10 cellular contexts compared by ENCODE assay signal in genomic region chr7:45087301-45088145, GRCh38. TPM values are rescaled to one million over a fixed set of nuclear protein-coding genes. Genes with fewer than 3 reads are reported as not detected.
A peak's percentile ranks its signal among the peaks of the same experiment; 100 is the strongest.
DNase-seq lines count a peak whose midpoint lies in the region; ATAC-seq and TF ChIP-seq lines count a peak whose summit lies in the region.
"Had no signal": no experiment of that assay in that cellular context is flagged by ENCODE, and none has a peak within 500 bp of the region (broad histone marks: within the 10 kb centered on the region; RNA-seq: fewer than 3 reads in every experiment).

No MANE protein-coding gene starts in this region.

- H3K4me2 ChIP-seq in SK-N-SH (peak overlapping the region; percentile 99), osteoblast (ENCODE audit: insufficient read depth, low read length) (no peak overlapping the region)

- H3K36me3 ChIP-seq in CD4-positive, CD25-positive, alpha-beta regulatory T cell (ENCODE audit: control insufficient read depth, insufficient read depth, low read length), result no peaks in the 10 kb centered on the region
- H3K36me3 ChIP-seq in SK-N-SH (replicated peaks in 1 of 2; ENCODE audit: control insufficient read depth in 1 of 2, insufficient read depth in 2 of 2, low read length in 1 of 2) (peaks cover 0 to 23% of the 10 kb centered on the region in 2 experiments), esophagus squamous epithelium (no peaks in the 10 kb centered on the region), osteoblast (ENCODE audit: insufficient read depth, low read length) (no peaks in the 10 kb centered on the region)

- H3K27me3 ChIP-seq in CD4-positive, CD25-positive, alpha-beta regulatory T cell (ENCODE audit: control insufficient read depth, insufficient read depth, low read length), result no peaks in the 10 kb centered on the region
- H3K27me3 ChIP-seq in SK-N-SH (ENCODE audit: insufficient read depth) (no peaks in the 10 kb centered on the region), esophagus squamous epithelium (peaks cover 0 to 23% (median 0%) of the 10 kb centered on the region in 4 donors), osteoblast (ENCODE audit: insufficient read depth, low read length) (peaks cover 9% of the 10 kb centered on the region)

- H2AFZ ChIP-seq in SK-N-SH (ENCODE audit: low read depth) (0 out of 2 replicates have a peak overlapping the region, but pooled peaks have one; percentile 96), osteoblast (ENCODE audit: low read length) (no peak overlapping the region)

- no peaks in the 10 kb centered on the region for H3F3A ChIP-seq in SK-N-SH (replicated peaks; ENCODE audit: insufficient read depth)

- no peak for TF ChIP-seq CTCF in SK-N-SH (IDR thresholded peaks at IDR 0.05)
- TF ChIP-seq CTCF in esophagus squamous epithelium (IDR thresholded peaks at IDR 0.05), result no peak
- TF ChIP-seq CTCF in osteoblast (IDR thresholded peaks at IDR 0.05; ENCODE audit: extremely low read depth, low read depth, low read length), result no peak
- no peak for TF ChIP-seq CTCF in GM20000 (IDR thresholded peaks at IDR 0.05; ENCODE audit: extremely low read depth, missing control alignments)

- intact Hi-C loops in esophagus squamous epithelium (cut with DNase I), result no loop called here

- peaks cover 15% of the 10 kb centered on the region for H3K4me1 ChIP-seq in CD4-positive, CD25-positive, alpha-beta regulatory T cell (ENCODE audit: control insufficient read depth, insufficient read depth, low read length, poor library complexity, severe bottlenecking)
- H3K4me1 ChIP-seq in SK-N-SH (ENCODE audit: control insufficient read depth in 1 of 2, insufficient read depth in 2 of 2, low read depth in 1 of 2, low read length in 1 of 2), result peaks cover 0 to 32% of the 10 kb centered on the region in 2 experiments; a peak in 1 of 4 replicates
- H3K4me1 ChIP-seq in esophagus squamous epithelium, result peaks cover 0 to 25% (median 4%) of the 10 kb centered on the region in 3 donors
- peaks cover 3% of the 10 kb centered on the region for H3K4me1 ChIP-seq in osteoblast (ENCODE audit: insufficient read depth, low read length)

- no peak for ATAC-seq in CD4-positive, CD25-positive, alpha-beta regulatory T cell (ENCODE audit: low read depth in 2 of 2)

- H3K4me1 Mint-ChIP-seq in CD4-positive, CD25-positive, alpha-beta regulatory T cell, result peaks cover 0 to 12% (median 0%) of the 10 kb centered on the region in 4 donors

- peaks cover under 1% of the 10 kb centered on the region for H3K36me3 Mint-ChIP-seq in CD4-positive, CD25-positive, alpha-beta regulatory T cell

- H3K9me2 ChIP-seq in SK-N-SH, result no peaks in the 10 kb centered on the region

- DNase-seq in CD4-positive, CD25-positive, alpha-beta regulatory T cell, result no peak
- DNase-seq in SK-N-SH (no peak), esophagus squamous epithelium (lab: John Stamatoyannopoulos, UW) (no peak), osteoblast (ENCODE audit: insufficient read length, low spot score, missing footprints) (peak; percentile 91), NCI-H146 treated with DMSO at 0.1 percent for 48 hours (lab: John Stamatoyannopoulos, UW; ENCODE audit: unreplicated experiment) (no peak), GDM1 (lab: John Stamatoyannopoulos, UW) (no peak), GM20000 (ENCODE audit: low spot score) (no peak)
- DNase-seq in activated effector memory CD4-positive, alpha-beta T cell treated with Interleukin-2 at 50 U/mL for 16 hours, result no peak
- DNase-seq: activated naive CD4-positive, alpha-beta T cell treated with anti-CD3 and anti-CD28 coated beads, Interleukin-2, amount 50 U/mL, for 16 hours; NCI-H2081 had no signal

- POLR2A ChIA-PET in SK-N-SH (lab: Yijun Ruan, JAX), result interaction anchor here (1.0 to 1.2 kb wide), 5 partner anchors 12 to 86 kb away, joined by 3 to 5 read pairs (median 4); partner anchors contain the start of gene TBRG4

- no peaks in the 10 kb centered on the region for H3K9me3 ChIP-seq in CD4-positive, CD25-positive, alpha-beta regulatory T cell (ENCODE audit: control insufficient read depth in 2 of 2, low read length in 2 of 2)
- H3K9me3 ChIP-seq in SK-N-SH (no peaks in the 10 kb centered on the region), esophagus squamous epithelium (no peaks in the 10 kb centered on the region), osteoblast (ENCODE audit: low read depth, low read length) (no peaks in the 10 kb centered on the region)

- no peak for TF ChIP-seq EP300 in SK-N-SH (IDR thresholded peaks at IDR 0.05; ENCODE audit: borderline replicate concordance in 1 of 2, low read depth in 1 of 2, low read length in 1 of 2)

- no peaks in the 10 kb centered on the region; the same call in 1 of the 2 replicates for H4K20me1 ChIP-seq in SK-N-SH (ENCODE audit: insufficient read depth)
- H4K20me1 ChIP-seq in osteoblast (ENCODE audit: insufficient read depth, low read length), result no peaks in the 10 kb centered on the region

- WGBS in SK-N-SH (ENCODE audit: low lambda C conversion rate), result 95% methylated on average over 6 of the region's 6 CpGs
- WGBS in esophagus squamous epithelium, 2 donors, result 67 to 100% methylated on average over 1 to 4 of the region's 6 CpGs

- H3K4me3 ChIP-seq in CD4-positive, CD25-positive, alpha-beta regulatory T cell (ENCODE audit: low read depth, low read length), result no peak overlapping the region
- H3K4me3 ChIP-seq in SK-N-SH (ENCODE audit: low read depth in 2 of 2, low read length in 1 of 2) (peak overlapping the region; percentile 70 to 98), esophagus squamous epithelium (peak overlapping the region in 2 of 4 donors; percentile 62 to 71), osteoblast (ENCODE audit: insufficient read depth, low read length) (no peak overlapping the region)

- no peak overlapping the region for H3K27ac ChIP-seq in CD4-positive, CD25-positive, alpha-beta regulatory T cell (ENCODE audit: insufficient read depth, low read length, poor library complexity, severe bottlenecking)
- H3K27ac ChIP-seq in SK-N-SH (ENCODE audit: low read depth in 2 of 2, low read length in 1 of 2), result peak overlapping the region in 1 of 2 experiments; percentile 97; a peak in 2 of 4 replicates
- peak overlapping the region in 3 of 4 donors; percentile 75 to 85 (median 82) for H3K27ac ChIP-seq in esophagus squamous epithelium
- H3K27ac ChIP-seq in osteoblast (ENCODE audit: low read depth, low read length), result no peak overlapping the region

- CTCF ChIA-PET in SK-N-SH (lab: Yijun Ruan, JAX), result interaction anchor here (1.0 to 1.5 kb wide), 4 partner anchors 14 to 85 kb away, joined by 3 to 9 read pairs (median 4); no protein-coding TSS in a partner anchor

- TF ChIP-seq POLR2A in esophagus squamous epithelium (IDR thresholded peaks at IDR 0.05), result no peak

- peaks cover 0 to 1% (median 0%) of the 10 kb centered on the region in 7 donors for H3K9me3 Mint-ChIP-seq in CD4-positive, CD25-positive, alpha-beta regulatory T cell

- H3K27me3 Mint-ChIP-seq in CD4-positive, CD25-positive, alpha-beta regulatory T cell, result peaks cover 29% of the 10 kb centered on the region

- TF ChIP-seq RAD21 in SK-N-SH (IDR thresholded peaks at IDR 0.05; ENCODE audit: low read length), result no peak

- peak overlapping the region in 2 of 3 donors; percentile 15 to 52 for H3K27ac Mint-ChIP-seq in CD4-positive, CD25-positive, alpha-beta regulatory T cell

- H3K9ac ChIP-seq in SK-N-SH, result peak overlapping the region; percentile 83

- H3K79me2 ChIP-seq in SK-N-SH (ENCODE audit: insufficient read depth), result peaks cover 20% of the 10 kb centered on the region; the same call in 1 of the 2 replicates
- H3K79me2 ChIP-seq in osteoblast (ENCODE audit: insufficient read depth, low read length), result no peaks in the 10 kb centered on the region

- peak overlapping the region in 2 of 4 donors; percentile 52 to 56 for H3K4me3 Mint-ChIP-seq in CD4-positive, CD25-positive, alpha-beta regulatory T cell

TF ChIP-seq in SK-N-SH, 30 proteins besides CTCF, POLR2A, EP300 and RAD21:
- TF ChIP-seq MXI1 (IDR thresholded peaks at IDR 0.05; ENCODE audit: low read depth, low read length), result no peak
- TF ChIP-seq YY1 (IDR thresholded peaks at IDR 0.05; ENCODE audit: low read depth), result no peak
- TF ChIP-seq EZH2phosphoT487 (IDR thresholded peaks at IDR 0.05; ENCODE audit: borderline replicate concordance, low read depth), result no peak
- TF ChIP-seq POLR2AphosphoS5 (IDR thresholded peaks at IDR 0.05; ENCODE audit: low read depth, low read length), result no peak
- no peak for TF ChIP-seq ELF1 (IDR thresholded peaks at IDR 0.05)
- TF ChIP-seq FOXJ3 (CRISPR knock-in tag; IDR thresholded peaks at IDR 0.05), result no peak
- TF ChIP-seq USF2 (IDR thresholded peaks at IDR 0.05; ENCODE audit: borderline replicate concordance, low read depth, low read length), result no peak
- no peak for TF ChIP-seq SMC3 (IDR thresholded peaks at IDR 0.05; ENCODE audit: low read depth, low read length)
TF ChIP-seq in SK-N-SH: peak in this region for 0.

RNA-seq across cellular contexts. Expression of gene NACAD, which starts 1.2 kb away (rescaled TPM):
- total RNA-seq in CD4-positive, CD25-positive, alpha-beta regulatory T cell, result 0.07 TPM
- polyA plus RNA-seq in CD4-positive, CD25-positive, alpha-beta regulatory T cell, result not detected
- polyA plus RNA-seq in SK-N-SH (2012; rRNA removed), result 1.5 and 2.8 TPM in 2 replicates
- 1.1 and 1.9 TPM in 2 replicates for polyA plus RNA-seq in SK-N-SH (2012; cell fraction: cytosol; rRNA removed)
- polyA plus RNA-seq in SK-N-SH (2012; cell fraction: nucleus; rRNA removed), result 5.8 and 9.2 TPM in 2 replicates
- 1 to 10 TPM in 1 of 4 donors, under 1 TPM in 2, not detected in 1; 0.04 to 1.9 (median 0.62) TPM for total RNA-seq in esophagus squamous epithelium
- 0.59 and 0.72 TPM in 2 replicates for total RNA-seq in osteoblast

RNA-seq across cellular contexts. Expression of gene TBRG4, which starts 24.0 kb away (rescaled TPM):
- total RNA-seq in CD4-positive, CD25-positive, alpha-beta regulatory T cell, result 48.4 TPM
- polyA plus RNA-seq in CD4-positive, CD25-positive, alpha-beta regulatory T cell, result 10 to 100 TPM; 42.6 to 54.3 (median 45.2) TPM
- 76.2 and 89.4 TPM in 2 replicates for polyA plus RNA-seq in SK-N-SH (2012; rRNA removed)
- polyA plus RNA-seq in SK-N-SH (2012; cell fraction: cytosol; rRNA removed), result 29.3 and 48.3 TPM in 2 replicates
- 211 and 212 TPM in 2 replicates for polyA plus RNA-seq in SK-N-SH (2012; cell fraction: nucleus; rRNA removed)
- total RNA-seq in esophagus squamous epithelium (10 to 100 TPM; 52.9 to 79.5 (median 65.4) TPM), osteoblast (41.5 and 43.1 TPM in 2 replicates)

Comparison
In these comparisons a context has a peak if more than half of its experiments do, and no peak if none do; other contexts are left out.
1. H3K27ac ChIP-seq: peak in esophagus squamous epithelium (3 of 4); none in CD4-positive, CD25-positive, alpha-beta regulatory T cell (single experiment) and osteoblast (single experiment).
2. H3K4me3 ChIP-seq: peak in SK-N-SH (2 of 2); none in CD4-positive, CD25-positive, alpha-beta regulatory T cell (single experiment) and osteoblast (single experiment).